In genomic region chr1:100952970-100953369, GRCh38 we compare ENCODE assay signal across 7 cellular contexts. TPM values are rescaled to one million over a fixed set of nuclear protein-coding genes. Genes with fewer than 3 reads are reported as not detected.
DNase-seq lines count a peak whose midpoint lies in the region; ATAC-seq, FAIRE-seq and TF ChIP-seq lines count a peak whose summit lies in the region.
"Not testable (repeated sequence)": the region's sequence is repeated elsewhere in the genome, so short reads cannot be mapped to it uniquely, and the experiment has no call there.

No MANE protein-coding gene starts in this region.

- 83% methylated on average over 1 of the region's 1 CpG; no CpG with 5 or more reads in 1 of the 2 experiments for WGBS in H1 (ENCODE audit: extremely low coverage in 1 of 2, insufficient coverage in 1 of 2, insufficient read length in 1 of 2, insufficient replicate concordance in 2 of 2, low coverage in 1 of 2, low lambda C conversion rate in 2 of 2, missing lambda C conversion rate in 1 of 2), 2 experiments

- peak overlapping the region; percentile 99 for H3K27ac ChIP-seq in SK-N-MC
- H3K27ac ChIP-seq in H1 (ENCODE audit: low read depth, low read length): not testable (repeated sequence)

- H3K4ac ChIP-seq in H1 (replicated peaks; ENCODE audit: insufficient read length, low read depth, low read length): not testable (repeated sequence)

- not testable (repeated sequence) for ATAC-seq in activated CD8-positive, alpha-beta T cell treated with anti-CD3 and anti-CD28 coated beads, Interleukin-2, amount 10 ng/mL, durations not matched to agents 7 days and 5 days; memory B cell (ENCODE audit: low read depth)
- peak; percentile 84 to 90 for ATAC-seq in activated naive CD4-positive, alpha-beta T cell treated with anti-CD3 and anti-CD28 coated beads, Interleukin-2, amount 50 U/mL, for 72 hours

- not testable (repeated sequence) for H3K56ac ChIP-seq in H1 (replicated peaks; ENCODE audit: insufficient read length, low read depth, low read length)

- not testable (repeated sequence) for H4K91ac ChIP-seq in H1 (replicated peaks; ENCODE audit: insufficient read length, low read length)

- H3K27ac Mint-ChIP-seq in activated CD8-positive, alpha-beta T cell treated with anti-CD3 and anti-CD28 coated beads, Interleukin-2, amount 10 ng/mL, durations not matched to agents 7 days and 5 days: peak overlapping the region; percentile 40
- H3K27ac Mint-ChIP-seq in activated naive CD4-positive, alpha-beta T cell treated with anti-CD3 and anti-CD28 coated beads, Interleukin-2, amount 50 U/mL, for 72 hours: peak overlapping the region; percentile 25 to 89
- H3K27ac Mint-ChIP-seq in memory B cell: peak overlapping the region; percentile 71

- FAIRE-seq in GM19239 (lab: Jason Lieb, UNC): peak; percentile 55
- not testable (repeated sequence) for FAIRE-seq in H1 (lab: Jason Lieb, UNC)

- H2BK120ac ChIP-seq in H1 (replicated peaks; ENCODE audit: low read depth, low read length): not testable (repeated sequence)

- CTCF ChIA-PET in activated CD8-positive, alpha-beta T cell treated with anti-CD3 and anti-CD28 coated beads, Interleukin-2, amount 10 ng/mL, durations not matched to agents 7 days and 5 days (lab: Charles Lee): interaction anchor here (0.9 to 1.5 kb wide), 5 partner anchors 29 to 335 kb away, joined by 3 to 4 read pairs (median 3); no protein-coding TSS in a partner anchor
- CTCF ChIA-PET in H1 (lab: Charles Lee; ENCODE audit: partially characterized antibody): interaction anchor here (1.3 kb wide), 2 partner anchors 20 to 336 kb away, joined by 3 read pairs; no protein-coding TSS in a partner anchor

- H3K9ac ChIP-seq in SK-N-MC (ENCODE audit: insufficient read length); H1 (replicated peaks in 1 of 4; ENCODE audit: extremely low read depth in 1 of 4, low read depth in 3 of 4, low read length in 3 of 4): not testable (repeated sequence)

- TF ChIP-seq RAD21 in H1 (IDR thresholded peaks at IDR 0.05 in 1 of 2, conservative IDR thresholded peaks at IDR 0.05 in 1 of 2; ENCODE audit: low read depth in 2 of 2, low read length in 2 of 2): not testable (repeated sequence)

- not testable (repeated sequence) for H3K79me2 ChIP-seq in H1 (ENCODE audit: control insufficient read depth in 1 of 2, insufficient read depth in 2 of 2, low read length in 2 of 2)

- not testable (repeated sequence) for H3K23ac ChIP-seq in H1 (ENCODE audit: insufficient read length)

- not testable (repeated sequence) for H2BK20ac ChIP-seq in H1 (ENCODE audit: low read length)

- not testable (repeated sequence) for H3K79me1 ChIP-seq in H1 (ENCODE audit: low read depth, low read length)

- not testable (repeated sequence) for H2BK15ac ChIP-seq in H1 (ENCODE audit: low read length)

- H3K9me3 ChIP-seq in SK-N-MC (ENCODE audit: low read depth, low read length); H1 (ENCODE audit: insufficient read depth in 2 of 2, low read depth in 1 of 2, low read length in 1 of 2): not testable (repeated sequence)

- not testable (repeated sequence) for TF ChIP-seq POLR2A in H1 (IDR thresholded peaks at IDR 0.05; ENCODE audit: control extremely low read depth in 1 of 2, low read depth in 2 of 2, low read length in 2 of 2)

- peaks cover 39% of the 10 kb centered on the region for H3K9me3 Mint-ChIP-seq in activated CD8-positive, alpha-beta T cell treated with anti-CD3 and anti-CD28 coated beads, Interleukin-2, amount 10 ng/mL, durations not matched to agents 7 days and 5 days (ENCODE audit: insufficient read depth)
- peaks cover 9 to 40% of the 10 kb centered on the region in 2 donors for H3K9me3 Mint-ChIP-seq in activated naive CD4-positive, alpha-beta T cell treated with anti-CD3 and anti-CD28 coated beads, Interleukin-2, amount 50 U/mL, for 72 hours
- H3K9me3 Mint-ChIP-seq in memory B cell: not testable (repeated sequence)

- 0 out of 2 replicates have a peak overlapping the region, but pooled peaks have one; percentile 7 for H2BK5ac ChIP-seq in H1 (ENCODE audit: low read depth, low read length)

- TF ChIP-seq CTCF in H1 (IDR thresholded peaks at IDR 0.05; ENCODE audit: control extremely low read depth in 1 of 3, insufficient read depth in 1 of 3, low read depth in 1 of 3, low read length in 3 of 3): not testable (repeated sequence)

- not testable (repeated sequence) for TF ChIP-seq EP300 in H1 (IDR thresholded peaks at IDR 0.05; ENCODE audit: borderline replicate concordance in 1 of 2, low read depth in 2 of 2, low read length in 2 of 2)

- peaks cover 47% of the 10 kb centered on the region for H3K4me1 Mint-ChIP-seq in activated CD8-positive, alpha-beta T cell treated with anti-CD3 and anti-CD28 coated beads, Interleukin-2, amount 10 ng/mL, durations not matched to agents 7 days and 5 days (ENCODE audit: low read depth)
- H3K4me1 Mint-ChIP-seq in memory B cell: peaks cover 28% of the 10 kb centered on the region

- not testable (repeated sequence) for H3K23me2 ChIP-seq in H1 (ENCODE audit: low read depth, low read length)

- not testable (repeated sequence) for H2AFZ ChIP-seq in H1 (ENCODE audit: low read length)

- not testable (repeated sequence) for H3K27me3 ChIP-seq in H1 (replicated peaks in 1 of 4; ENCODE audit: control insufficient read depth in 3 of 4, extremely low read depth in 1 of 4, insufficient read depth in 3 of 4, low read length in 3 of 4)

- H3K36me3 Mint-ChIP-seq in activated CD8-positive, alpha-beta T cell treated with anti-CD3 and anti-CD28 coated beads, Interleukin-2, amount 10 ng/mL, durations not matched to agents 7 days and 5 days (ENCODE audit: low read depth): peaks cover 67% of the 10 kb centered on the region
- H3K36me3 Mint-ChIP-seq in activated naive CD4-positive, alpha-beta T cell treated with anti-CD3 and anti-CD28 coated beads, Interleukin-2, amount 50 U/mL, for 72 hours: peaks cover 34 to 71% of the 10 kb centered on the region in 2 donors
- H3K36me3 Mint-ChIP-seq in memory B cell: peaks cover 35% of the 10 kb centered on the region

- not testable (repeated sequence) for H3K18ac ChIP-seq in H1 (ENCODE audit: extremely low read depth, low read length)

- peaks cover 11% of the 10 kb centered on the region for H3K36me3 ChIP-seq in SK-N-MC (ENCODE audit: insufficient read depth, low read length)
- H3K36me3 ChIP-seq in H1 (ENCODE audit: control insufficient read depth in 2 of 4, insufficient read depth in 4 of 4, low read length in 3 of 4): not testable (repeated sequence)

- not testable (repeated sequence) for H3K4me3 ChIP-seq in SK-N-MC; H1 (ENCODE audit: extremely low read depth in 1 of 4, insufficient read depth in 2 of 4, low read depth in 3 of 4, low read length in 4 of 4)

- not testable (repeated sequence) for H2AK5ac ChIP-seq in H1 (ENCODE audit: low read depth, low read length)

- POLR2A ChIA-PET in activated CD8-positive, alpha-beta T cell treated with anti-CD3 and anti-CD28 coated beads, Interleukin-2, amount 10 ng/mL, durations not matched to agents 7 days and 5 days (lab: Charles Lee): not testable (repeated sequence)
- POLR2A ChIA-PET in H1 (lab: Charles Lee; ENCODE audit: partially characterized antibody): interaction anchor here (0.7 to 1.0 kb wide), 3 partner anchors 11 to 58 kb away, joined by 3 to 4 read pairs (median 3); partner anchors contain the start of gene EXTL2

- 0 out of 4 replicates have a peak overlapping the region, but pooled peaks of 1 of the 2 experiments have one; percentile 10 for H3K4me2 ChIP-seq in H1 (ENCODE audit: insufficient read depth in 1 of 2, low read depth in 2 of 2, low read length in 2 of 2)

- DNase-seq in GM19239 (ENCODE audit: insufficient read length, low spot score); SK-N-MC (ENCODE audit: low read depth, low spot score); activated CD8-positive, alpha-beta T cell treated with anti-CD3 and anti-CD28 coated beads, Interleukin-2, amount 10 ng/mL, durations not matched to agents 7 days and 5 days; activated naive CD4-positive, alpha-beta T cell treated with anti-CD3 and anti-CD28 coated beads, Interleukin-2, amount 50 U/mL, for 72 hours (ENCODE audit: low spot score in 2 of 2); H1 (ENCODE audit: low read depth in 1 of 2, low spot score in 2 of 2); memory B cell (ENCODE audit: low spot score in 2 of 2): not testable (repeated sequence)
- peak; percentile 17 for DNase-seq in stimulated activated CD4-positive, alpha-beta T cell treated with anti-CD3 and anti-CD28 coated beads, Interleukin-15, amount 100 ng/mL, for 24 hours

- not testable (repeated sequence) for H4K5ac ChIP-seq in H1 (ENCODE audit: insufficient read length, low read depth, low read length)

- peaks cover 9 to 29% (median 19%) of the 10 kb centered on the region in 4 experiments for H3K4me1 ChIP-seq in H1 (replicated peaks in 1 of 4; ENCODE audit: control insufficient read depth in 3 of 4, insufficient read depth in 4 of 4, low read length in 3 of 4)

- not testable (repeated sequence) for H4K8ac ChIP-seq in H1 (ENCODE audit: extremely low read depth, insufficient read depth, low read length)

- H3K4me3 Mint-ChIP-seq in activated CD8-positive, alpha-beta T cell treated with anti-CD3 and anti-CD28 coated beads, Interleukin-2, amount 10 ng/mL, durations not matched to agents 7 days and 5 days; memory B cell: not testable (repeated sequence)

- not testable (repeated sequence) for H3K27me3 Mint-ChIP-seq in activated CD8-positive, alpha-beta T cell treated with anti-CD3 and anti-CD28 coated beads, Interleukin-2, amount 10 ng/mL, durations not matched to agents 7 days and 5 days (ENCODE audit: low read depth); memory B cell

- not testable (repeated sequence) for H3K14ac ChIP-seq in H1 (ENCODE audit: insufficient read length)

- H2BK12ac ChIP-seq in H1 (ENCODE audit: low read depth, low read length): not testable (repeated sequence)

- H4K20me1 ChIP-seq in H1 (replicated peaks in 1 of 2; ENCODE audit: control insufficient read depth in 1 of 2, insufficient read depth in 2 of 2, low read length in 2 of 2): not testable (repeated sequence)

RNA-seq across cellular contexts. Expression of gene SLC30A7, which starts 57.1 kb away (rescaled TPM):
- 10 to 100 TPM; 28.8 to 30.0 TPM for total RNA-seq in activated CD8-positive, alpha-beta T cell treated with anti-CD3 and anti-CD28 coated beads, Interleukin-2, amount 10 ng/mL, durations not matched to agents 7 days and 5 days
- total RNA-seq in activated naive CD4-positive, alpha-beta T cell treated with anti-CD3 and anti-CD28 coated beads, Interleukin-2, amount 50 U/mL, for 72 hours: 10 to 100 TPM; 39.0 to 42.2 TPM
- 18.9 and 22.1 TPM in 2 replicates for total RNA-seq in H1 (2021; fragmentation: NEBNext Ultra II Directional; extraction: Animal tissue kit (Norgen Biotek cat#: 25700))
- polyA plus RNA-seq in H1 (2011; rRNA removed): 3.5 and 5.5 TPM in 2 replicates
- polyA plus RNA-seq in H1 (2011; cell fraction: cytosol; rRNA removed): 4.6 TPM
- 4.0 TPM for polyA plus RNA-seq in H1 (2011; cell fraction: nucleus; rRNA removed)
- 5.1 to 7.3 TPM (median 6.3 TPM) in 4 replicates for polyA plus RNA-seq in H1 (2012, experiment 1 of 2)
- 0.67 TPM for polyA plus RNA-seq in H1 (2012, experiment 2 of 2)
- polyA plus RNA-seq in H1 (2013, experiment 1 of 2): 15.3 TPM
- polyA plus RNA-seq in H1 (2013, experiment 2 of 2): 17.0 TPM
- 20.9 and 25.4 TPM in 2 replicates for polyA minus RNA-seq in H1 (2011; rRNA and poly(A)+ RNA removed)
- polyA minus RNA-seq in H1 (2011; cell fraction: cytosol; rRNA and poly(A)+ RNA removed): 8.3 TPM
- polyA minus RNA-seq in H1 (2011; cell fraction: nucleus; rRNA and poly(A)+ RNA removed): 16.5 TPM

RNA-seq across cellular contexts. Expression of gene EXTL2, which starts 58.3 kb away (rescaled TPM):
- 1 to 10 TPM; 2.0 to 2.6 TPM for total RNA-seq in activated CD8-positive, alpha-beta T cell treated with anti-CD3 and anti-CD28 coated beads, Interleukin-2, amount 10 ng/mL, durations not matched to agents 7 days and 5 days
- total RNA-seq in activated naive CD4-positive, alpha-beta T cell treated with anti-CD3 and anti-CD28 coated beads, Interleukin-2, amount 50 U/mL, for 72 hours: 1 to 10 TPM; 5.3 to 9.0 TPM
- total RNA-seq in H1 (2021; fragmentation: NEBNext Ultra II Directional; extraction: Animal tissue kit (Norgen Biotek cat#: 25700)): 49.6 and 54.7 TPM in 2 replicates
- 13.7 and 27.1 TPM in 2 replicates for polyA plus RNA-seq in H1 (2011; rRNA removed)
- polyA plus RNA-seq in H1 (2011; cell fraction: cytosol; rRNA removed): 26.1 TPM
- polyA plus RNA-seq in H1 (2011; cell fraction: nucleus; rRNA removed): 20.0 TPM
- polyA plus RNA-seq in H1 (2012, experiment 1 of 2): 20.1 to 40.9 TPM (median 27.1 TPM) in 4 replicates
- 4.4 TPM for polyA plus RNA-seq in H1 (2012, experiment 2 of 2)
- polyA plus RNA-seq in H1 (2013, experiment 1 of 2): 69.3 TPM
- 70.9 TPM for polyA plus RNA-seq in H1 (2013, experiment 2 of 2)
- polyA minus RNA-seq in H1 (2011; rRNA and poly(A)+ RNA removed): 30.6 and 50.7 TPM in 2 replicates
- polyA minus RNA-seq in H1 (2011; cell fraction: cytosol; rRNA and poly(A)+ RNA removed): 19.4 TPM
- 49.5 TPM for polyA minus RNA-seq in H1 (2011; cell fraction: nucleus; rRNA and poly(A)+ RNA removed)
